ENCODE assay signal across 8 cellular contexts in genomic region chrX:103831803-103832544, GRCh38. TPM values are rescaled to one million over a fixed set of nuclear protein-coding genes. Genes with fewer than 3 reads are reported as not detected.
DNase-seq lines count a peak whose midpoint lies in the region; ATAC-seq and TF ChIP-seq lines count a peak whose summit lies in the region.

Gene RAB9B (minus strand): TSS chrX:103832257. CDS start chrX:103825784, 6,473 bp downstream.

- DNase-seq in 8988T (peak; percentile 54), NCI-H2227 treated with DMSO at 0.1 percent for 48 hours (lab: John Stamatoyannopoulos, UW) (peak; percentile 67), esophagus muscularis mucosa (ENCODE audit: extremely low spot score) (peak; percentile 91)
- DNase-seq in activated T-cell treated with anti-CD3 and anti-CD28 coated beads, Interleukin-2, amount 50 U/mL, for 4 hours, result peak; percentile 64

- H3K4me3 ChIP-seq in esophagus muscularis mucosa, result peak within 1 kb of the TSS; percentile 64 to 72 (median 67)
- H3K4me3 ChIP-seq in muscle layer of duodenum (ENCODE audit: low read depth in 1 of 2, low read length in 2 of 2), result peak within 1 kb of the TSS; percentile 56 to 63

- TF ChIP-seq EP300 in esophagus muscularis mucosa (IDR thresholded peaks at IDR 0.05), result no peak

- H3K36me3 ChIP-seq in esophagus muscularis mucosa, result no peaks in the 10 kb centered on the region
- no peaks in the 10 kb centered on the region for H3K36me3 ChIP-seq in muscle layer of duodenum (ENCODE audit: control insufficient read depth in 1 of 2, insufficient read depth in 2 of 2, low read length in 2 of 2)

- ATAC-seq in GM18517 (IDR thresholded peaks at IDR 0.05; ENCODE audit: unreplicated experiment) (peak; percentile 73), HG03045 (IDR thresholded peaks at IDR 0.05; ENCODE audit: unreplicated experiment) (peak; percentile 92)
- ATAC-seq in activated T-cell treated with anti-CD3 and anti-CD28 coated beads, Interleukin-2, amount 50 U/mL, for 4 hours, result peak; percentile 91 to 96

- peak within 1 kb of the TSS; percentile 80 for H3K27ac Mint-ChIP-seq in stimulated activated naive CD8-positive, alpha-beta T cell treated with anti-CD3 and anti-CD28 coated beads, Interleukin-15, Interleukin-2, amounts not matched to agents 100 ng/mL and 50 ng/mL, for 24 hours

- H3K36me3 Mint-ChIP-seq in activated T-cell treated with anti-CD3 and anti-CD28 coated beads, Interleukin-2, amount 50 U/mL, for 4 hours (ENCODE audit: insufficient read depth), result no peaks in the 10 kb centered on the region
- H3K36me3 Mint-ChIP-seq in stimulated activated naive CD8-positive, alpha-beta T cell treated with anti-CD3 and anti-CD28 coated beads, Interleukin-15, Interleukin-2, amounts not matched to agents 100 ng/mL and 50 ng/mL, for 24 hours (ENCODE audit: low read depth), result no peaks in the 10 kb centered on the region

- H3K4me1 ChIP-seq in esophagus muscularis mucosa, result peaks cover 0 to 20% (median 17%) of the 10 kb centered on the region in 4 donors
- no peaks in the 10 kb centered on the region for H3K4me1 ChIP-seq in muscle layer of duodenum (ENCODE audit: control insufficient read depth in 1 of 2, insufficient read depth in 2 of 2, low read length in 2 of 2)

- H3K4me1 Mint-ChIP-seq in activated T-cell treated with anti-CD3 and anti-CD28 coated beads, Interleukin-2, amount 50 U/mL, for 4 hours (ENCODE audit: low read depth), result peaks cover 6% of the 10 kb centered on the region
- peaks cover 7% of the 10 kb centered on the region for H3K4me1 Mint-ChIP-seq in stimulated activated naive CD8-positive, alpha-beta T cell treated with anti-CD3 and anti-CD28 coated beads, Interleukin-15, Interleukin-2, amounts not matched to agents 100 ng/mL and 50 ng/mL, for 24 hours (ENCODE audit: low read depth)

- H3K27ac ChIP-seq in esophagus muscularis mucosa (replicated peaks in 1 of 4) (peak within 1 kb of the TSS; percentile 82 to 90 (median 87)), muscle layer of duodenum (ENCODE audit: low read length) (no peak within 1 kb of the TSS)

- H3K27me3 ChIP-seq in esophagus muscularis mucosa, result no peaks in the 10 kb centered on the region
- H3K27me3 ChIP-seq in muscle layer of duodenum (ENCODE audit: low read depth, low read length), result no peaks in the 10 kb centered on the region

- intact Hi-C loops in esophagus muscularis mucosa (cut with DNase I), result no loop called here

- no peak for TF ChIP-seq POLR2A in esophagus muscularis mucosa (IDR thresholded peaks at IDR 0.05; ENCODE audit: low read depth)

- WGBS in esophagus muscularis mucosa, result 13% methylated on average over 31 of the region's 54 CpGs

- H3K27me3 Mint-ChIP-seq in activated T-cell treated with anti-CD3 and anti-CD28 coated beads, Interleukin-2, amount 50 U/mL, for 4 hours (ENCODE audit: low read depth), result peaks cover 2% of the 10 kb centered on the region
- peaks cover 4% of the 10 kb centered on the region for H3K27me3 Mint-ChIP-seq in stimulated activated naive CD8-positive, alpha-beta T cell treated with anti-CD3 and anti-CD28 coated beads, Interleukin-15, Interleukin-2, amounts not matched to agents 100 ng/mL and 50 ng/mL, for 24 hours

- TF ChIP-seq CTCF in esophagus muscularis mucosa (IDR thresholded peaks at IDR 0.05), result no peak

- H3K9me3 Mint-ChIP-seq in activated T-cell treated with anti-CD3 and anti-CD28 coated beads, Interleukin-2, amount 50 U/mL, for 4 hours, result no peaks in the 10 kb centered on the region
- no peaks in the 10 kb centered on the region for H3K9me3 Mint-ChIP-seq in stimulated activated naive CD8-positive, alpha-beta T cell treated with anti-CD3 and anti-CD28 coated beads, Interleukin-15, Interleukin-2, amounts not matched to agents 100 ng/mL and 50 ng/mL, for 24 hours

- H3K4me3 Mint-ChIP-seq in activated T-cell treated with anti-CD3 and anti-CD28 coated beads, Interleukin-2, amount 50 U/mL, for 4 hours, result peak within 1 kb of the TSS; percentile 82
- H3K4me3 Mint-ChIP-seq in stimulated activated naive CD8-positive, alpha-beta T cell treated with anti-CD3 and anti-CD28 coated beads, Interleukin-15, Interleukin-2, amounts not matched to agents 100 ng/mL and 50 ng/mL, for 24 hours, result peak within 1 kb of the TSS; percentile 82

- H3K9me3 ChIP-seq in esophagus muscularis mucosa, result no peaks in the 10 kb centered on the region
- H3K9me3 ChIP-seq in muscle layer of duodenum (ENCODE audit: control insufficient read depth in 1 of 2, low read length in 2 of 2), result no peaks in the 10 kb centered on the region

RNA-seq across cellular contexts. Expression of gene RAB9B, which starts in this region (rescaled TPM):
- under 1 TPM; 0.24 to 0.30 (median 0.28) TPM for total RNA-seq in activated T-cell treated with anti-CD3 and anti-CD28 coated beads, Interleukin-2, amount 50 U/mL, for 4 hours
- 10 to 100 TPM in 3 of 4 donors, 1 to 10 TPM in 1; 8.9 to 13.6 (median 11.1) TPM for total RNA-seq in esophagus muscularis mucosa

Comparison
In these comparisons a context has a peak if more than half of its experiments do, and no peak if none do; other contexts are left out.
1. RNA of gene RAB9B (total RNA-seq): 8.9 to 13.6 TPM in esophagus muscularis mucosa; 0.24 to 0.30 TPM in activated T-cell treated with anti-CD3 and anti-CD28 coated beads, Interleukin-2, amount 50 U/mL, for 4 hours; every median in the first group is over 4 times any median in the second.
2. Peak in DNase-seq and ATAC-seq in activated T-cell treated with anti-CD3 and anti-CD28 coated beads, Interleukin-2, amount 50 U/mL, for 4 hours; RNA of the gene not detected or under 1 TPM.
3. Peak in every context shown above with its lines, with median percentiles within 50 percentile points of each other: DNase-seq and ATAC-seq.